Comparison of ENCODE assay signal across 8 cellular contexts in the genomic region with DNA sequence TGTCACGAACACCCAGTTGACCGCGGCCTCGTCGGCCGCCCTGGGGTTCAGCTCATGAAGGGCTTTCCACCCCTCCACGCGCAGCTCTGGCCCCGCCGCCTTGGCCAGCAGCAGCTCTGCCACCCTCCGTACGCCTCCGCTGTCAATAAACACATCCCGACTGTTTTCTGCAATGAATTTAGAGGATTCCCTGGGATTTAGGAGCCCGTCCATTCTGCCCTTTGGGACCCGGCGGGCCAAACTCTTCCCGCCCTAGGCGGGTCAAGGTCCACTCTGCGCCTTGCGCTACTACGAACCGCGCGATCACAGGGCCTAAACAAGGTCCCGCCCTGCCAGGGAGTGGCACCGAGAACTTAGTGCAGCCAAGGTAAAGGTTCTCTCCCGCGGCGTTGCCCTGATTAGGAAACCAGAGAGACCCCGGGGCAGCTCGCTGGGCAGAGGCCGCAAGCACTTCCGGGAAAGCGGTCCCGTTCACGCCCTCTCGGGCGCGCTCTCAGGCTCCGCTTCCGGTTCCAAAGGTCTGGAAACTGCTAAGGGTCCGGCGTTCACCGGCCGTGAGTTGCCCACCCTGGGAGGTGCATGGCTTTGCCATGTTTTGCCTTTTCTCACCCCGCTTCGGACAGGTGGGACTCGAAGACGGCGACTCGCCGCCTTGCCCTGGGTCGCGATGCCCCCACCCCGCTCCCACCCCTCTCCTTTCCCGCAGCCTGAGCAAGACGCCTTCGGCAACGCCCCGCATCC. TPM values are rescaled to one million over a fixed set of nuclear protein-coding genes. Genes with fewer than 3 reads are reported as not detected.
DNase-seq lines count a peak whose midpoint lies in the region; ATAC-seq and TF ChIP-seq lines count a peak whose summit lies in the region.

No MANE protein-coding gene starts in this region.

- peaks cover 6% of the 10 kb centered on the region for H3K9me3 Mint-ChIP-seq in nephron progenitor cell

- H3K4me1 Mint-ChIP-seq in nephron progenitor cell, result peaks cover 31% of the 10 kb centered on the region

- H3K4me1 ChIP-seq in thymus (ENCODE audit: control insufficient read depth, insufficient read depth, low read length), result peaks cover 8% of the 10 kb centered on the region

- WGBS in thymus, result 1% methylated on average over 61 of the region's 61 CpGs

- H3K27me3 Mint-ChIP-seq in nephron progenitor cell (ENCODE audit: low read depth, poor library complexity), result peaks cover 5% of the 10 kb centered on the region

- ATAC-seq in GM18907 (IDR thresholded peaks at IDR 0.05; ENCODE audit: unreplicated experiment) (peak; percentile 87), HG03135 (IDR thresholded peaks at IDR 0.05; ENCODE audit: unreplicated experiment) (peak; percentile 68)

- H3K36me3 ChIP-seq in thymus (ENCODE audit: control insufficient read depth, insufficient read depth), result peaks cover 2% of the 10 kb centered on the region

- H3K4me3 ChIP-seq in fibroblast of the aortic adventitia (ENCODE audit: low read depth, low read length), result peak overlapping the region; percentile 70
- H3K4me3 ChIP-seq in thymus (ENCODE audit: low read length), result peak overlapping the region; percentile 96

- peak overlapping the region; percentile 91 for H3K27ac ChIP-seq in thymus (ENCODE audit: low read depth)

- H3K36me3 Mint-ChIP-seq in nephron progenitor cell (ENCODE audit: low read depth), result peaks cover 5% of the 10 kb centered on the region

- no peaks in the 10 kb centered on the region for H3K27me3 ChIP-seq in thymus (ENCODE audit: control insufficient read depth, insufficient read depth)

- peak overlapping the region; percentile 86 for H3K4me3 Mint-ChIP-seq in nephron progenitor cell

- DNase-seq in Ammon's horn (ENCODE audit: low spot score), result peak; percentile 58
- peak; percentile 75 for DNase-seq in NCI-H774 (lab: John Stamatoyannopoulos, UW)
- peak; percentile 37 for DNase-seq in activated T-helper 1 cell treated with Interleukin-2 at 50 U/mL for 16 hours (ENCODE audit: low read depth)
- DNase-seq in fibroblast of the aortic adventitia (ENCODE audit: low read depth), result peak; percentile 58
- peak; percentile 39 for DNase-seq in nephron progenitor cell

- no peaks in the 10 kb centered on the region for H3K9me3 ChIP-seq in thymus (ENCODE audit: control insufficient read depth)

- no peak for TF ChIP-seq CTCF in fibroblast of the aortic adventitia (IDR thresholded peaks at IDR 0.05; ENCODE audit: insufficient read depth, low read length)
- no peak for TF ChIP-seq CTCF in nephron progenitor cell (IDR thresholded peaks at IDR 0.05)

- H3K27ac Mint-ChIP-seq in nephron progenitor cell, result peak overlapping the region; percentile 69

RNA-seq across cellular contexts. Expression of gene HNRNPK, which starts 23.6 kb away (rescaled TPM):
- total RNA-seq in fibroblast of the aortic adventitia (ENCODE audit: low replicate concordance), result 207 and 445 TPM in 2 replicates
- polyA plus RNA-seq in thymus, result 425 TPM

RNA-seq across cellular contexts. Expression of gene RMI1, which starts 24.1 kb away (rescaled TPM):
- 1.2 and 17.0 TPM in 2 replicates for total RNA-seq in fibroblast of the aortic adventitia (ENCODE audit: low replicate concordance)
- 5.8 TPM for polyA plus RNA-seq in thymus

RNA-seq across cellular contexts. Expression of gene KIF27, which starts 35.2 kb away (rescaled TPM):
- total RNA-seq in fibroblast of the aortic adventitia (ENCODE audit: low replicate concordance), result 6.0 and 7.2 TPM in 2 replicates
- 2.9 TPM for polyA plus RNA-seq in thymus

Comparison
In these comparisons a context has a peak if more than half of its experiments do, and no peak if none do; other contexts are left out.
1. Peak in every context shown above with its lines: DNase-seq, ATAC-seq, H3K4me3 ChIP-seq and H3K27ac ChIP-seq.